In genomic region chr6:39048481-39049399, GRCh38 we compare ENCODE assay signal across 8 cellular contexts. TPM values are rescaled to one million over a fixed set of nuclear protein-coding genes. Genes with fewer than 3 reads are reported as not detected.
A peak's percentile ranks its signal among the peaks of the same experiment; 100 is the strongest.
DNase-seq lines count a peak whose midpoint lies in the region; ATAC-seq and TF ChIP-seq lines count a peak whose summit lies in the region.

Gene GLP1R (plus strand): TSS chr6:39048781. CDS start chr6:39048841, 60 bp downstream.

- no peaks in the 10 kb centered on the region for H3K36me3 Mint-ChIP-seq in WTC11

- no peak within 1 kb of the TSS for H4K8ac ChIP-seq in trophoblast cell (ENCODE audit: low read depth, low read length)

- intact Hi-C loops in heart left ventricle (cut with DNase I), result no loop called here

- peak; percentile 61 for DNase-seq in WTC11 (ENCODE audit: low spot score)
- DNase-seq in heart left ventricle, result no peak
- DNase-seq in trophoblast cell, result no peak
- no peak for DNase-seq in hippocampal formation (lab: John Stamatoyannopoulos, UW)
- DNase-seq in Kasumi-1 (lab: John Stamatoyannopoulos, UW), result no peak

- CTCF ChIA-PET in WTC11 (lab: Charles Lee), result interaction anchor here (0.6 to 2.3 kb wide), 9 partner anchors 19 to 76 kb away, joined by 3 to 7 read pairs (median 4); no protein-coding TSS in a partner anchor

- peak within 1 kb of the TSS; percentile 63 for H3K9ac ChIP-seq in ES-I3 (ENCODE audit: low read depth, low read length)
- no peak within 1 kb of the TSS for H3K9ac ChIP-seq in trophoblast cell (ENCODE audit: low read length)

- no peak within 1 kb of the TSS for H2BK5ac ChIP-seq in trophoblast cell (ENCODE audit: low read depth, low read length, poor library complexity)

- H3K4ac ChIP-seq in trophoblast cell (ENCODE audit: low read depth, low read length), result no peak within 1 kb of the TSS

- no peak within 1 kb of the TSS for H2AFZ ChIP-seq in trophoblast cell (ENCODE audit: insufficient read depth, low read length, poor library complexity)

- TF ChIP-seq CTCF in WTC11 (IDR thresholded peaks at IDR 0.05) (no peak), heart left ventricle (IDR thresholded peaks at IDR 0.05) (no peak)

- H3K9me3 ChIP-seq in ES-I3 (ENCODE audit: control insufficient read depth, insufficient read depth, low read length) (no peaks in the 10 kb centered on the region), heart left ventricle (no peaks in the 10 kb centered on the region), trophoblast cell (ENCODE audit: insufficient read depth, low read depth, low read length) (no peaks in the 10 kb centered on the region)

- peak within 1 kb of the TSS; percentile 60 for H3K4me2 ChIP-seq in trophoblast cell (ENCODE audit: low read length)

- POLR2A ChIA-PET in WTC11 (lab: Charles Lee), result no interaction called here

- H3K23ac ChIP-seq in trophoblast cell (ENCODE audit: low read length), result no peak within 1 kb of the TSS

- H3K4me1 Mint-ChIP-seq in WTC11, result peaks cover 11% of the 10 kb centered on the region

- H3K18ac ChIP-seq in trophoblast cell (ENCODE audit: low read length), result no peak within 1 kb of the TSS

- peak; percentile 76 for ATAC-seq in WTC11
- peak in 3 of 4 donors; percentile 29 to 70 (median 44) for ATAC-seq in heart left ventricle
- ATAC-seq in HG03039 (IDR thresholded peaks at IDR 0.05; ENCODE audit: unreplicated experiment), result no peak
- ATAC-seq in GM21381 (IDR thresholded peaks at IDR 0.05; ENCODE audit: unreplicated experiment), result no peak

- H2AK5ac ChIP-seq in trophoblast cell (ENCODE audit: low read length), result no peak within 1 kb of the TSS

- H3K27me3 ChIP-seq in heart left ventricle, result peaks cover 2 to 55% (median 25%) of the 10 kb centered on the region in 9 donors
- peaks cover 29% of the 10 kb centered on the region for H3K27me3 ChIP-seq in trophoblast cell (ENCODE audit: insufficient read depth, low read length)

- H3K4me1 ChIP-seq in ES-I3 (ENCODE audit: insufficient read depth, low read length) (no peaks in the 10 kb centered on the region), heart left ventricle (peaks cover 0 to 14% (median 0%) of the 10 kb centered on the region in 12 donors), trophoblast cell (ENCODE audit: control insufficient read depth in 1 of 2, insufficient read depth in 2 of 2, low read length in 2 of 2) (peaks cover 7 to 8% of the 10 kb centered on the region in 2 experiments)

- TF ChIP-seq POLR2A in heart left ventricle (IDR thresholded peaks at IDR 0.05), result no peak

- 1 to 5% (median 2%) methylated on average over 20 to 74 of the region's 74 CpGs for WGBS in heart left ventricle, 4 donors
- WGBS in trophoblast cell (ENCODE audit: extremely low coverage, insufficient coverage, insufficient read length), result no CpG with 5 or more reads among the region's 74 CpGs

- H3K27ac ChIP-seq in heart left ventricle (peak within 1 kb of the TSS in 2 of 12 donors; percentile 5 to 40), trophoblast cell (ENCODE audit: low read depth, low read length) (no peak within 1 kb of the TSS)

- no peak within 1 kb of the TSS for H2BK12ac ChIP-seq in trophoblast cell (ENCODE audit: low read length)

- no peaks in the 10 kb centered on the region for H3K79me2 ChIP-seq in trophoblast cell (ENCODE audit: control insufficient read depth, insufficient read depth, low read length, poor library complexity)

- no peaks in the 10 kb centered on the region for H3K79me1 ChIP-seq in trophoblast cell (ENCODE audit: low read length)

- H3K36me3 ChIP-seq in ES-I3 (ENCODE audit: insufficient read depth, low read length) (no peaks in the 10 kb centered on the region), heart left ventricle (no peaks in the 10 kb centered on the region), trophoblast cell (ENCODE audit: control insufficient read depth in 1 of 2, insufficient read depth in 2 of 2, low read length in 2 of 2) (no peaks in the 10 kb centered on the region)

- no peak within 1 kb of the TSS for H3K14ac ChIP-seq in trophoblast cell (ENCODE audit: low read length)

- peak within 1 kb of the TSS; percentile 26 to 59 (median 43) for H3K4me3 ChIP-seq in heart left ventricle
- no peak within 1 kb of the TSS for H3K4me3 ChIP-seq in trophoblast cell (ENCODE audit: low read depth, low read length)

- peaks cover 49% of the 10 kb centered on the region for H3K27me3 Mint-ChIP-seq in WTC11 (ENCODE audit: low read depth)

- no peak within 1 kb of the TSS for H4K91ac ChIP-seq in trophoblast cell (ENCODE audit: low read depth, low read length)

- no peak within 1 kb of the TSS for H2BK120ac ChIP-seq in trophoblast cell (ENCODE audit: insufficient read depth, low read length, poor library complexity)

- H3K27ac Mint-ChIP-seq in WTC11, result no peak within 1 kb of the TSS

- no peaks in the 10 kb centered on the region for H3K9me3 Mint-ChIP-seq in WTC11

- H3K4me3 Mint-ChIP-seq in WTC11, result peak within 1 kb of the TSS; percentile 81

- no peak within 1 kb of the TSS for H4K12ac ChIP-seq in trophoblast cell (ENCODE audit: low read depth, low read length)

TF ChIP-seq in WTC11, 78 proteins besides CTCF, POLR2A, EP300 and RAD21 (continues in another document):
- TF ChIP-seq ETV6 (CRISPR knock-in tag; IDR thresholded peaks at IDR 0.05) (peak; percentile 53; the same call in 1 of the 2 replicates), CREM (CRISPR knock-in tag; IDR thresholded peaks at IDR 0.05) (no peak), FOXP4 (CRISPR knock-in tag; IDR thresholded peaks at IDR 0.05) (peak; percentile 39; the same call in 1 of the 2 replicates)
- TF ChIP-seq, protein P1, sequence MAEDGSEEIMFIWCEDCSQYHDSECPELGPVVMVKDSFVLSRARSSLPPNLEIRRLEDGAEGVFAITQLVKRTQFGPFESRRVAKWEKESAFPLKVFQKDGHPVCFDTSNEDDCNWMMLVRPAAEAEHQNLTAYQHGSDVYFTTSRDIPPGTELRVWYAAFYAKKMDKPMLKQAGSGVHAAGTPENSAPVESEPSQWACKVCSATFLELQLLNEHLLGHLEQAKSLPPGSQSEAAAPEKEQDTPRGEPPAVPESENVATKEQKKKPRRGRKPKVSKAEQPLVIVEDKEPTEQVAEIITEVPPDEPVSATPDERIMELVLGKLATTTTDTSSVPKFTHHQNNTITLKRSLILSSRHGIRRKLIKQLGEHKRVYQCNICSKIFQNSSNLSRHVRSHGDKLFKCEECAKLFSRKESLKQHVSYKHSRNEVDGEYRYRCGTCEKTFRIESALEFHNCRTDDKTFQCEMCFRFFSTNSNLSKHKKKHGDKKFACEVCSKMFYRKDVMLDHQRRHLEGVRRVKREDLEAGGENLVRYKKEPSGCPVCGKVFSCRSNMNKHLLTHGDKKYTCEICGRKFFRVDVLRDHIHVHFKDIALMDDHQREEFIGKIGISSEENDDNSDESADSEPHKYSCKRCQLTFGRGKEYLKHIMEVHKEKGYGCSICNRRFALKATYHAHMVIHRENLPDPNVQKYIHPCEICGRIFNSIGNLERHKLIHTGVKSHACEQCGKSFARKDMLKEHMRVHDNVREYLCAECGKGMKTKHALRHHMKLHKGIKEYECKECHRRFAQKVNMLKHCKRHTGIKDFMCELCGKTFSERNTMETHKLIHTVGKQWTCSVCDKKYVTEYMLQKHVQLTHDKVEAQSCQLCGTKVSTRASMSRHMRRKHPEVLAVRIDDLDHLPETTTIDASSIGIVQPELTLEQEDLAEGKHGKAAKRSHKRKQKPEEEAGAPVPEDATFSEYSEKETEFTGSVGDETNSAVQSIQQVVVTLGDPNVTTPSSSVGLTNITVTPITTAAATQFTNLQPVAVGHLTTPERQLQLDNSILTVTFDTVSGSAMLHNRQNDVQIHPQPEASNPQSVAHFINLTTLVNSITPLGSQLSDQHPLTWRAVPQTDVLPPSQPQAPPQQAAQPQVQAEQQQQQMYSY (CRISPR knock-in tag; IDR thresholded peaks at IDR 0.05), result no peak

RNA-seq across cellular contexts. Expression of gene GLP1R, which starts in this region (rescaled TPM):
- 1.8 to 2.2 TPM (median 2.1 TPM) in 3 replicates for total RNA-seq in WTC11 (2021)
- 1 to 10 TPM in 8 of 9 donors, under 1 TPM in 1; 0.25 to 6.4 (median 2.4) TPM for total RNA-seq in heart left ventricle
- 1 to 10 TPM; 1.3 to 1.6 TPM for polyA plus RNA-seq in heart left ventricle
- not detected in 2 replicates for polyA plus RNA-seq in trophoblast cell (2013)

Comparison
In these comparisons a context has a peak if more than half of its experiments do, and no peak if none do; other contexts are left out.
1. ATAC-seq: peak in WTC11 (single experiment) and heart left ventricle (3 of 4); none in HG03039 (single experiment) and GM21381 (single experiment).